ENCODE assay signal across 26 cellular contexts in genomic region chr2:8590940-8591339, GRCh38.
DNase-seq lines count a peak whose midpoint lies in the region; ATAC-seq lines count a peak whose summit lies in the region.
"Had no signal": no experiment of that assay in that cellular context is flagged by ENCODE, and none has a peak within 500 bp of the region (broad histone marks: within the 10 kb centered on the region; RNA-seq: fewer than 3 reads in every experiment).

No MANE protein-coding gene starts in this region.

- DNase-seq in NCI-H1417 (lab: John Stamatoyannopoulos, UW) (peak in 2 of 3 experiments; percentile 53 to 90), NCI-H1417 treated with DMSO at 0.1 percent for 48 hours (lab: John Stamatoyannopoulos, UW) (no peak), NCI-H2029 (lab: John Stamatoyannopoulos, UW) (peak; percentile 71), NCI-H748 treated with DMSO at 0.1 percent for 48 hours (lab: John Stamatoyannopoulos, UW) (peak; percentile 53), left kidney (ENCODE audit: low read depth, low spot score) (peak; percentile 56), HUDEP-2 (lab: John Stamatoyannopoulos, UW; ENCODE audit: unreplicated experiment in 76 of 76) (no peak), neuronal stem cell (ENCODE audit: low spot score) (no peak)
- DNase-seq: activated CD4-positive, CD25-positive, alpha-beta regulatory T cell; activated CD8-positive, alpha-beta T cell treated with anti-CD3 and anti-CD28 coated beads, Interleukin-2, amount 10 ng/mL, durations not matched to agents 7 days and 5 days; activated naive CD4-positive, alpha-beta T cell treated with Interleukin-2 at 50 U/mL for 16 hours; activated T-cell treated with anti-CD3 and anti-CD28 coated beads, Interleukin-2, amount 50 U/mL, for 1 hour; Calu3; foreskin fibroblast; HCEC 1CT; hippocampal formation; mammary epithelial cell; NCI-H1436; NCI-H524 treated with DMSO at 0.1 percent for 48 hours; nucleus accumbens; retina; SK-N-SH; stimulated activated CD8-positive, alpha-beta memory T cell treated with anti-CD3 and anti-CD28 coated beads, Interleukin-4, amount 100 ng/mL, for 48 hours; T-helper 9 cell; upper lobe of left lung had no signal

- no peak overlapping the region for H2BK15ac ChIP-seq in neuronal stem cell (ENCODE audit: low read length)

- H3K79me1 ChIP-seq in neuronal stem cell (ENCODE audit: low read depth, low read length) = peaks cover 2% of the 10 kb centered on the region

- H3K27me3 ChIP-seq in neuronal stem cell (ENCODE audit: control insufficient read depth in 3 of 3, insufficient read depth in 3 of 3, low read depth in 1 of 3, low read length in 3 of 3) = peaks cover 0 to 4% (median 0%) of the 10 kb centered on the region in 3 experiments
- H3K27me3 ChIP-seq: upper lobe of left lung had no signal

- no peak overlapping the region for H2BK12ac ChIP-seq in neuronal stem cell (ENCODE audit: low read length)

- whole genome bisulfite sequencing in neuronal stem cell (ENCODE audit: extremely low coverage in 2 of 2, insufficient read length in 2 of 2, insufficient replicate concordance in 1 of 2), 2 donors = no CpG with 5 or more reads among the region's 6 CpGs

- H3K4ac ChIP-seq in neuronal stem cell (ENCODE audit: low read length) = no peak overlapping the region

- H2BK5ac ChIP-seq in neuronal stem cell (ENCODE audit: low read length) = no peak overlapping the region

- no peaks in the 10 kb centered on the region for H3K9me3 ChIP-seq in neuronal stem cell (replicated peaks in 1 of 2; ENCODE audit: control insufficient read depth in 2 of 2, insufficient read depth in 1 of 2, low read depth in 1 of 2, low read length in 2 of 2)
- H3K9me3 ChIP-seq: SK-N-SH, upper lobe of left lung had no signal

- no peak overlapping the region for H3K9ac ChIP-seq in neuronal stem cell (ENCODE audit: low read depth, low read length, poor library complexity)
- H3K9ac ChIP-seq: SK-N-SH had no signal

- no peak overlapping the region for H4K8ac ChIP-seq in neuronal stem cell (ENCODE audit: low read depth, low read length)

- H3K4me1 ChIP-seq in neuronal stem cell (ENCODE audit: control insufficient read depth in 2 of 2, insufficient read depth in 1 of 2, low read depth in 1 of 2, low read length in 2 of 2) = peaks cover 0 to 3% of the 10 kb centered on the region in 2 donors
- H3K4me1 ChIP-seq: upper lobe of left lung had no signal

- no peak overlapping the region for H2AK5ac ChIP-seq in neuronal stem cell (ENCODE audit: low read depth, low read length)

- ATAC-seq in GM19467 (IDR thresholded peaks at IDR 0.05; ENCODE audit: unreplicated experiment) = no peak
- ATAC-seq: activated CD8-positive, alpha-beta T cell treated with anti-CD3 and anti-CD28 coated beads, Interleukin-2, amount 10 ng/mL, durations not matched to agents 7 days and 5 days had no signal

- no peak overlapping the region for H3K18ac ChIP-seq in neuronal stem cell (ENCODE audit: low read length)

- no peak overlapping the region for H2BK120ac ChIP-seq in neuronal stem cell (ENCODE audit: low read depth, low read length)

- no peak overlapping the region for H3K23ac ChIP-seq in neuronal stem cell (ENCODE audit: low read depth, low read length, poor library complexity)

- H4K91ac ChIP-seq in neuronal stem cell (ENCODE audit: low read depth, low read length, poor library complexity) = no peak overlapping the region

- H3K36me3 ChIP-seq in neuronal stem cell (replicated peaks in 1 of 2; ENCODE audit: control insufficient read depth in 2 of 2, insufficient read depth in 2 of 2, low read length in 2 of 2) = no peaks in the 10 kb centered on the region
- H3K36me3 ChIP-seq: upper lobe of left lung had no signal

- H3K4me3 ChIP-seq in neuronal stem cell (ENCODE audit: low read length in 2 of 2) = no peak overlapping the region
- H3K4me3 ChIP-seq: PC-9, upper lobe of left lung had no signal

- no peak overlapping the region for H3K4me2 ChIP-seq in neuronal stem cell (ENCODE audit: insufficient read depth, low read length, poor library complexity, severe bottlenecking)
- H3K4me2 ChIP-seq: PC-9, SK-N-SH had no signal

- no peak overlapping the region for H2AFZ ChIP-seq in neuronal stem cell (ENCODE audit: low read length)
- H2AFZ ChIP-seq: PC-9 had no signal

- H3K14ac ChIP-seq in neuronal stem cell (ENCODE audit: low read length) = no peak overlapping the region

- H3K27ac ChIP-seq in neuronal stem cell (replicated peaks; ENCODE audit: low read length) = no peak overlapping the region
- H3K27ac ChIP-seq: PC-9, upper lobe of left lung had no signal

Comparison
In these comparisons a context has a peak if more than half of its experiments do, and no peak if none do; other contexts are left out.
1. DNase-seq: peak in NCI-H1417 (2 of 3), NCI-H2029 (single experiment), NCI-H748 treated with DMSO at 0.1 percent for 48 hours (single experiment) and left kidney (single experiment); none in NCI-H1417 treated with DMSO at 0.1 percent for 48 hours (single experiment), HUDEP-2 (0 of 76) and neuronal stem cell (single experiment).